7 cellular contexts compared by ENCODE assay signal in genomic region chr6:89412071-89413005, GRCh38. TPM values are rescaled to one million over a fixed set of nuclear protein-coding genes. Genes with fewer than 3 reads are reported as not detected.
DNase-seq lines count a peak whose midpoint lies in the region; ATAC-seq and TF ChIP-seq lines count a peak whose summit lies in the region.

RRAGD (minus strand) TSS chr6:89412273; CDS start chr6:89411993, 280 bp downstream.

- peaks cover 5% of the 10 kb centered on the region for H3K4me1 Mint-ChIP-seq in central memory CD8-positive, alpha-beta T cell

- peak within 1 kb of the TSS; percentile 97 for H3K4me3 Mint-ChIP-seq in central memory CD8-positive, alpha-beta T cell

- H3K27me3 Mint-ChIP-seq in central memory CD8-positive, alpha-beta T cell = peaks cover 44% of the 10 kb centered on the region

- H3K27ac Mint-ChIP-seq in central memory CD8-positive, alpha-beta T cell (ENCODE audit: low read depth) = peak within 1 kb of the TSS; percentile 70

- no peaks in the 10 kb centered on the region for H3K9me3 Mint-ChIP-seq in central memory CD8-positive, alpha-beta T cell

- DNase-seq in NCI-H146 treated with DMSO at 0.1 percent for 48 hours (lab: John Stamatoyannopoulos, UW; ENCODE audit: unreplicated experiment) (peak; percentile 48), left colon (peak; percentile 65 to 75)
- peak; percentile 11 to 25 (median 20) for DNase-seq in activated CD4-positive, CD25-positive, alpha-beta regulatory T cell (lab: John Stamatoyannopoulos, UW)
- peak; percentile 33 to 34 for DNase-seq in central memory CD8-positive, alpha-beta T cell (ENCODE audit: low spot score in 2 of 2)
- DNase-seq in stimulated activated CD4-positive, alpha-beta T cell treated with anti-CD3 and anti-CD28 coated beads, Interleukin-1b, Interleukin-23, amount 100 ng/mL, for 4 hours (ENCODE audit: low read depth in 2 of 2) = peak; percentile 42 to 51

- peak; percentile 71 for ATAC-seq in GM18505 (IDR thresholded peaks at IDR 0.05; ENCODE audit: unreplicated experiment)
- ATAC-seq in HG02798 (IDR thresholded peaks at IDR 0.05; ENCODE audit: poor library complexity, unreplicated experiment) = peak; percentile 82
- peak; percentile 76 for ATAC-seq in central memory CD8-positive, alpha-beta T cell (replicated peaks; ENCODE audit: extremely low read depth, poor library complexity, severe bottlenecking)
- ATAC-seq in left colon = peak; percentile 93

- TF ChIP-seq POLR2A in GM18505 (IDR thresholded peaks at IDR 0.05; ENCODE audit: borderline replicate concordance, extremely low read depth, insufficient read depth, insufficient read length) = no peak

- intact Hi-C loops in left colon (cut with DNase I, micrococcal nuclease) = no loop called here

- H3K36me3 Mint-ChIP-seq in central memory CD8-positive, alpha-beta T cell (ENCODE audit: insufficient read depth) = peaks cover 2% of the 10 kb centered on the region

RNA-seq across cellular contexts. Expression of gene RRAGD, which starts in this region (rescaled TPM):
- 1 to 10 TPM; 1.4 to 5.9 TPM for total RNA-seq in left colon

Comparison
In these comparisons a context has a peak if more than half of its experiments do, and no peak if none do; other contexts are left out.
1. Peak in every context shown above with its lines: DNase-seq and ATAC-seq.
2. DNase-seq: peak in every context shown above with its lines; median percentile 70 in left colon; 48 in NCI-H146 treated with DMSO at 0.1 percent for 48 hours; 46 in stimulated activated CD4-positive, alpha-beta T cell treated with anti-CD3 and anti-CD28 coated beads, Interleukin-1b, Interleukin-23, amount 100 ng/mL, for 4 hours; 34 in central memory CD8-positive, alpha-beta T cell; 20 in activated CD4-positive, CD25-positive, alpha-beta regulatory T cell.